8 cellular contexts compared by ENCODE assay signal in the genomic region with DNA sequence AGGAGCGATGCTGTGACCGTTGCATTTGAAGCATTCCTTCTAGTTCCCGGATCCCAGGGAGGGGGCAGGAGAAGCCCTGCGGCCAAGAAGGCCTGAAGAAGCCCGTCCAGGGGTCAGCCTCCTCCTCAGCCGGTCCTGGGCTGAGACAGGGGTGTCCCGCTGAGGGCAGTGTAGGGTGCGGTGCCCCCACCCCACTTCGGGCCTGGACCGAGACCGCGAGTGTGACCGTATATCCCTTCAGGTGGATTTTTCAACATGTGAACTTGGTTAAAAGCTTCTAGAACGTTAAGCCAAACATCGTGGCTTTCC. TPM values are rescaled to one million over a fixed set of nuclear protein-coding genes. Genes with fewer than 3 reads are reported as not detected.
DNase-seq lines count a peak whose midpoint lies in the region; ATAC-seq and TF ChIP-seq lines count a peak whose summit lies in the region.

No MANE protein-coding gene starts in this region.

- DNase-seq in CD8-positive, alpha-beta memory T cell, result no peak
- DNase-seq in neural crest cell (ENCODE audit: low read depth, low spot score), result no peak
- no peak for DNase-seq in A172 (ENCODE audit: low spot score)
- DNase-seq in RKO (ENCODE audit: low spot score), result no peak
- DNase-seq in SK-N-DZ (ENCODE audit: low spot score), result no peak

- no peak for TF ChIP-seq CTCF in neural crest cell (conservative IDR thresholded peaks at IDR 0.05)

- peaks cover 56% of the 10 kb centered on the region for H3K27me3 ChIP-seq in CD8-positive, alpha-beta memory T cell (ENCODE audit: insufficient read depth, low read length, poor library complexity, severe bottlenecking)

- CTCF ChIA-PET in CD8-positive, alpha-beta memory T cell (lab: Charles Lee), result no interaction called here

- H3K4me3 Mint-ChIP-seq in CD8-positive, alpha-beta memory T cell, result peak overlapping the region; percentile 83 to 94 (median 88)
- peak overlapping the region; percentile 86 for H3K4me3 Mint-ChIP-seq in neural crest cell

- ATAC-seq in HG02943 (IDR thresholded peaks at IDR 0.05; ENCODE audit: low read depth, unreplicated experiment), result peak; percentile 3
- ATAC-seq in GM21360 (IDR thresholded peaks at IDR 0.05; ENCODE audit: unreplicated experiment), result no peak

- H3K27ac ChIP-seq in CD8-positive, alpha-beta memory T cell (ENCODE audit: low read depth, low read length), result no peak overlapping the region
- peak overlapping the region; percentile 19 for H3K27ac ChIP-seq in cingulate gyrus (ENCODE audit: low read depth, low read length)

- H3K9me3 Mint-ChIP-seq in CD8-positive, alpha-beta memory T cell, result peaks cover 1 to 12% (median 9%) of the 10 kb centered on the region in 5 donors
- H3K9me3 Mint-ChIP-seq in neural crest cell, result no peaks in the 10 kb centered on the region

- H3K4me1 ChIP-seq in CD8-positive, alpha-beta memory T cell (ENCODE audit: insufficient read depth, low read length), result peaks cover 32% of the 10 kb centered on the region

- peak overlapping the region; percentile 44 for H3K4me3 ChIP-seq in CD8-positive, alpha-beta memory T cell (ENCODE audit: low read length)

- POLR2A ChIA-PET in CD8-positive, alpha-beta memory T cell (lab: Charles Lee), result no interaction called here

- peaks cover 63 to 69% of the 10 kb centered on the region in 2 donors for H3K27me3 Mint-ChIP-seq in CD8-positive, alpha-beta memory T cell
- peaks cover 94% of the 10 kb centered on the region for H3K27me3 Mint-ChIP-seq in neural crest cell (ENCODE audit: low read depth)

- peaks cover 0 to 3% (median 0%) of the 10 kb centered on the region in 3 donors for H3K36me3 Mint-ChIP-seq in CD8-positive, alpha-beta memory T cell
- no peaks in the 10 kb centered on the region for H3K36me3 Mint-ChIP-seq in neural crest cell (ENCODE audit: low read depth)

- peak overlapping the region in 5 of 8 donors; percentile 21 to 90 (median 64) for H3K27ac Mint-ChIP-seq in CD8-positive, alpha-beta memory T cell
- H3K27ac Mint-ChIP-seq in neural crest cell (ENCODE audit: unreplicated experiment), result no peak overlapping the region

- H3K36me3 ChIP-seq in CD8-positive, alpha-beta memory T cell (ENCODE audit: insufficient read depth, low read length), result no peaks in the 10 kb centered on the region

- H3K4me1 Mint-ChIP-seq in CD8-positive, alpha-beta memory T cell, result peaks cover 36 to 52% (median 36%) of the 10 kb centered on the region in 3 donors
- peaks cover 34% of the 10 kb centered on the region for H3K4me1 Mint-ChIP-seq in neural crest cell

- no peaks in the 10 kb centered on the region for H3K9me3 ChIP-seq in CD8-positive, alpha-beta memory T cell (ENCODE audit: low read length)

RNA-seq across cellular contexts. Expression of gene OCA2, which starts 2.8 kb away (rescaled TPM):
- total RNA-seq in CD8-positive, alpha-beta memory T cell, result not detected
- polyA plus RNA-seq in CD8-positive, alpha-beta memory T cell, result not detected
- total RNA-seq in neural crest cell, result 0.11 and 0.19 TPM in 2 replicates
- not detected in 2 replicates for total RNA-seq in A172 (2014; rRNA removed; shearing (Covaris generic))
- polyA plus RNA-seq in SK-N-DZ (2014; cell fraction: cytosol; rRNA removed), result 0.02 and 1.3 TPM in 2 replicates
- polyA plus RNA-seq in SK-N-DZ (2014; cell fraction: nucleus; rRNA removed), result 0.14 and 0.20 TPM in 2 replicates
